In the genomic region with DNA sequence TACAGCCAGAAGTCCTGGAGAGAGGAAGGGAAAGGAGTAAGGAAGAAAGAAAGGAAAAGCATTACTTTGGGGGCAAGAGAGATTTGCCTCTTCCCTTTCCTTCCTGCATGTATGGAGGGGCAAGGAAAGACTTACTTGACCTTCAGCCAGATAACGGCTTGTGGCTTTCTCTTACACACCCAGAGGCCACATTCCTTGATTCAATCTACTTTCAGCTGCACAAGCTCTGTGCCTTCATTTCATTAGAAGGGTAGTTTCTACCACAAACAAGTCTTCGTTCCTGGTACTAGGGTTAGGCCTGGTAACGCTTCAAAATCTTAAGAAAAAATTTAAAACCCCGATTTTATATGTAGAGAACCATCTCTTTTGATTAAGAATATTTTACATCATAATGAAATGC, we compare ENCODE assay signal across 29 cellular contexts.
"Had no signal": no experiment of that assay in that cellular context is flagged by ENCODE, and none has a peak within 500 bp of the region (broad histone marks: within the 10 kb centered on the region; RNA-seq: fewer than 3 reads in every experiment).

No MANE protein-coding gene starts in this region.

- H3K27ac Mint-ChIP-seq: activated CD4-positive, alpha-beta memory T cell treated with anti-CD3 and anti-CD28 coated beads for 36 hours; activated CD4-positive, alpha-beta T cell treated with anti-CD3 and anti-CD28 coated beads for 36 hours; activated CD4-positive, alpha-beta T cell treated with anti-CD3 and anti-CD28 coated beads, Interleukin-2, amount 10 ng/mL, durations not matched to agents 24 days and 14 days; activated CD8-positive, alpha-beta memory T cell treated with anti-CD3 and anti-CD28 coated beads, Interleukin-2, amount 10 ng/mL, durations not matched to agents 7 days and 5 days; activated CD8-positive, alpha-beta T cell treated with anti-CD3 and anti-CD28 coated beads, Interleukin-2, amount 10 ng/mL, durations not matched to agents 7 days and 5 days; activated naive CD4-positive, alpha-beta T cell treated with anti-CD3 and anti-CD28 coated beads for 36 hours; activated naive CD4-positive, alpha-beta T cell treated with anti-CD3 and anti-CD28 coated beads, Interleukin-2, amount 50 U/mL, for 24 hours; activated naive CD8-positive, alpha-beta T cell treated with anti-CD3 and anti-CD28 coated beads for 36 hours; activated naive CD8-positive, alpha-beta T cell treated with anti-CD3 and anti-CD28 coated beads, Interleukin-2, amount 50 U/mL, for 24 hours; activated T-helper 1 cell treated with anti-CD3 and anti-CD28 coated beads, Interleukin-12 subunit alpha, Interleukin-12 subunit beta, Interleukin-2, Interleukin-4 antibody, amounts not matched to agents 30 ng/mL and 10 ng/mL and 1 ng/mL, durations not matched to agents 14 hours and 24 hours and 36 hours; activated T-helper 2 cell treated with anti-CD3 and anti-CD28 coated beads, Interferon-gamma antibody, Interleukin-2, Interleukin-4, amounts not matched to agents 10 μg/mL and 5 μg/mL and 100 μg/mL, durations not matched to agents 14 hours and 24 hours and 36 hours had no signal

- DNase-seq: activated CD4-positive, alpha-beta memory T cell treated with anti-CD3 and anti-CD28 coated beads for 36 hours; activated CD4-positive, alpha-beta T cell treated with anti-CD3 and anti-CD28 coated beads for 36 hours; activated CD4-positive, alpha-beta T cell treated with anti-CD3 and anti-CD28 coated beads, Interleukin-2, amount 10 ng/mL, durations not matched to agents 24 days and 14 days; activated CD4-positive, CD25-positive, alpha-beta regulatory T cell; activated CD4-positive, CD25-positive, alpha-beta regulatory T cell treated with anti-CD3 and anti-CD28 coated beads, Interleukin-2, amount 50 U/mL, for 72 hours; activated CD8-positive, alpha-beta memory T cell treated with anti-CD3 and anti-CD28 coated beads, Interleukin-2, amount 10 ng/mL, durations not matched to agents 7 days and 5 days; activated CD8-positive, alpha-beta memory T cell treated with anti-CD3 and anti-CD28 coated beads, Interleukin-2, amount 50 U/mL, for 4 hours; activated CD8-positive, alpha-beta T cell treated with anti-CD3 and anti-CD28 coated beads, Interleukin-2, amount 10 ng/mL, durations not matched to agents 7 days and 5 days; activated effector memory CD4-positive, alpha-beta T cell treated with anti-CD3 and anti-CD28 coated beads, Interleukin-2, amount 50 U/mL, for 16 hours; activated naive CD4-positive, alpha-beta T cell treated with anti-CD3 and anti-CD28 coated beads for 36 hours; activated naive CD8-positive, alpha-beta T cell treated with anti-CD3 and anti-CD28 coated beads for 36 hours; activated naive CD8-positive, alpha-beta T cell treated with anti-CD3 and anti-CD28 coated beads, Interleukin-2, amount 50 U/mL, for 24 hours; activated T-cell treated with anti-CD3 and anti-CD28 coated beads, Interleukin-2, amount 50 U/mL, for 1 hour; activated T-cell treated with anti-CD3 and anti-CD28 coated beads, Interleukin-2, amount 50 U/mL, for 48 hours; adrenal gland; amygdala; aorta; body of pancreas; caudate nucleus; cortex of kidney; dermis blood vessel endothelial cell; effector CD4-positive, alpha-beta T cell; foreskin fibroblast; head of caudate nucleus; T-helper 2 cell had no signal

- H3K27me3 Mint-ChIP-seq: activated CD4-positive, alpha-beta memory T cell treated with anti-CD3 and anti-CD28 coated beads for 36 hours; activated CD4-positive, alpha-beta T cell treated with anti-CD3 and anti-CD28 coated beads for 36 hours; activated CD4-positive, alpha-beta T cell treated with anti-CD3 and anti-CD28 coated beads, Interleukin-2, amount 10 ng/mL, durations not matched to agents 24 days and 14 days; activated CD8-positive, alpha-beta memory T cell treated with anti-CD3 and anti-CD28 coated beads, Interleukin-2, amount 10 ng/mL, durations not matched to agents 7 days and 5 days; activated naive CD4-positive, alpha-beta T cell treated with anti-CD3 and anti-CD28 coated beads, Interleukin-2, amount 50 U/mL, for 24 hours; activated naive CD8-positive, alpha-beta T cell treated with anti-CD3 and anti-CD28 coated beads for 36 hours; activated naive CD8-positive, alpha-beta T cell treated with anti-CD3 and anti-CD28 coated beads, Interleukin-2, amount 50 U/mL, for 24 hours had no signal

- H3K4me3 Mint-ChIP-seq: activated CD4-positive, alpha-beta memory T cell treated with anti-CD3 and anti-CD28 coated beads for 36 hours; activated CD4-positive, alpha-beta T cell treated with anti-CD3 and anti-CD28 coated beads for 36 hours; activated CD4-positive, alpha-beta T cell treated with anti-CD3 and anti-CD28 coated beads, Interleukin-2, amount 10 ng/mL, durations not matched to agents 24 days and 14 days; activated CD8-positive, alpha-beta memory T cell treated with anti-CD3 and anti-CD28 coated beads, Interleukin-2, amount 10 ng/mL, durations not matched to agents 7 days and 5 days; activated CD8-positive, alpha-beta T cell treated with anti-CD3 and anti-CD28 coated beads, Interleukin-2, amount 10 ng/mL, durations not matched to agents 7 days and 5 days; activated naive CD4-positive, alpha-beta T cell treated with anti-CD3 and anti-CD28 coated beads for 36 hours; activated naive CD4-positive, alpha-beta T cell treated with anti-CD3 and anti-CD28 coated beads, Interleukin-2, amount 50 U/mL, for 24 hours; activated naive CD8-positive, alpha-beta T cell treated with anti-CD3 and anti-CD28 coated beads for 36 hours; activated naive CD8-positive, alpha-beta T cell treated with anti-CD3 and anti-CD28 coated beads, Interleukin-2, amount 50 U/mL, for 24 hours; activated T-helper 1 cell treated with anti-CD3 and anti-CD28 coated beads, Interleukin-12 subunit alpha, Interleukin-12 subunit beta, Interleukin-2, Interleukin-4 antibody, amounts not matched to agents 30 ng/mL and 10 ng/mL and 1 ng/mL, durations not matched to agents 14 hours and 24 hours and 36 hours had no signal

- H3K9me3 ChIP-seq: adrenal gland, body of pancreas had no signal

- H3K9me3 Mint-ChIP-seq: activated CD4-positive, alpha-beta T cell treated with anti-CD3 and anti-CD28 coated beads, Interleukin-2, amount 10 ng/mL, durations not matched to agents 24 days and 14 days; activated naive CD4-positive, alpha-beta T cell treated with anti-CD3 and anti-CD28 coated beads, Interleukin-2, amount 50 U/mL, for 24 hours; activated T-helper 1 cell treated with anti-CD3 and anti-CD28 coated beads, Interleukin-12 subunit alpha, Interleukin-12 subunit beta, Interleukin-2, Interleukin-4 antibody, amounts not matched to agents 30 ng/mL and 10 ng/mL and 1 ng/mL, durations not matched to agents 14 hours and 24 hours and 36 hours; activated T-helper 2 cell treated with anti-CD3 and anti-CD28 coated beads, Interferon-gamma antibody, Interleukin-2, Interleukin-4, amounts not matched to agents 10 μg/mL and 5 μg/mL and 100 μg/mL, durations not matched to agents 14 hours and 24 hours and 36 hours had no signal

- H3K4me3 ChIP-seq: adrenal gland, body of pancreas had no signal

- H3K36me3 Mint-ChIP-seq: activated CD4-positive, alpha-beta memory T cell treated with anti-CD3 and anti-CD28 coated beads for 36 hours; activated CD8-positive, alpha-beta memory T cell treated with anti-CD3 and anti-CD28 coated beads, Interleukin-2, amount 10 ng/mL, durations not matched to agents 7 days and 5 days; activated naive CD4-positive, alpha-beta T cell treated with anti-CD3 and anti-CD28 coated beads, Interleukin-2, amount 50 U/mL, for 24 hours; activated naive CD8-positive, alpha-beta T cell treated with anti-CD3 and anti-CD28 coated beads for 36 hours had no signal

- ATAC-seq: activated CD4-positive, alpha-beta T cell treated with anti-CD3 and anti-CD28 coated beads for 36 hours; activated CD8-positive, alpha-beta memory T cell treated with anti-CD3 and anti-CD28 coated beads, Interleukin-2, amount 10 ng/mL, durations not matched to agents 7 days and 5 days; activated CD8-positive, alpha-beta T cell treated with anti-CD3 and anti-CD28 coated beads, Interleukin-2, amount 10 ng/mL, durations not matched to agents 7 days and 5 days; activated naive CD8-positive, alpha-beta T cell treated with anti-CD3 and anti-CD28 coated beads, Interleukin-2, amount 50 U/mL, for 24 hours; body of pancreas; esophagus mucosa had no signal

- H3K4me1 ChIP-seq: body of pancreas had no signal

- H3K27me3 ChIP-seq: adrenal gland, body of pancreas had no signal

- H3K4me1 Mint-ChIP-seq: activated CD4-positive, alpha-beta T cell treated with anti-CD3 and anti-CD28 coated beads for 36 hours; activated CD4-positive, alpha-beta T cell treated with anti-CD3 and anti-CD28 coated beads, Interleukin-2, amount 10 ng/mL, durations not matched to agents 24 days and 14 days; activated CD8-positive, alpha-beta memory T cell treated with anti-CD3 and anti-CD28 coated beads, Interleukin-2, amount 10 ng/mL, durations not matched to agents 7 days and 5 days; activated naive CD4-positive, alpha-beta T cell treated with anti-CD3 and anti-CD28 coated beads, Interleukin-2, amount 50 U/mL, for 24 hours; activated naive CD8-positive, alpha-beta T cell treated with anti-CD3 and anti-CD28 coated beads for 36 hours; activated naive CD8-positive, alpha-beta T cell treated with anti-CD3 and anti-CD28 coated beads, Interleukin-2, amount 50 U/mL, for 24 hours had no signal

- H3K36me3 ChIP-seq: adrenal gland had no signal

- H3K27ac ChIP-seq: adrenal gland, body of pancreas had no signal
